8 cellular contexts compared by ENCODE assay signal in the genomic region with DNA sequence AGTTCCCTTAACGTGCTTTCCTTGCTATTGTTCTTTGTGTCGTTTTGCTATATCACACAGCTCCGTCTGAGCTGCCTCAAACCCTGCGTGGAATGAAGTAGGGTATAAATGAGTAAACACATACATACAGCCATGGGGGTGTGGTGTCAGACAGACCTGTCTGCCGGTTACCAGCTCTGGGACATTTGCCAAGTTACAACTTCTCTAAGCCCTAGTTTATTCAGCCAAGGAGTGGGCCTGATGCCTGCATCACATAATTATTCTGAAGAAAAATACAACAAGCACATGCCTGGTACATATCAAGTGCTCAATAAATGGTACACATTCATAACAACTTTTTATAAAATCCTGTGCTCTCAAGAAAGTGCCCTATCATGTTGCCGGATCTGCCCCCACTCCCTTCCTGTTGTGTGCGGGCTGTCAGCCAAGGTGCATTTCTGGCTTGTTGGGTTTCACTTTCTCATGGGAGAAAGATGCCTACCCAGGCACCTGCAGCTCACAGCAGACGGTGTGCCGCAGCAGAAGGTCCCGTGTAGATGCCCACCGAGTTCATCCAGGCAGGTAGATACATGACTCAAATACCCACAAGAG. TPM values are rescaled to one million over a fixed set of nuclear protein-coding genes. Genes with fewer than 3 reads are reported as not detected.
DNase-seq lines count a peak whose midpoint lies in the region; ATAC-seq and TF ChIP-seq lines count a peak whose summit lies in the region.

No MANE protein-coding gene starts in this region.

- CTCF ChIA-PET in PC-3 (lab: Charles Lee), result no interaction called here

- POLR2A ChIA-PET in PC-3 (lab: Charles Lee; ENCODE audit: unreplicated experiment), result no interaction called here

- ATAC-seq in GM19043 (IDR thresholded peaks at IDR 0.05; ENCODE audit: low read depth, unreplicated experiment) (peak; percentile 60), HG03139 (IDR thresholded peaks at IDR 0.05; ENCODE audit: unreplicated experiment) (peak; percentile 63), PC-3 (peak; percentile 75)

- H3K9me2 ChIP-seq in PC-3 (replicated peaks; ENCODE audit: low read length), result no peaks in the 10 kb centered on the region

- peak overlapping the region; percentile 63 for H3K4me2 ChIP-seq in PC-3 (ENCODE audit: low read length)

- H3K27ac ChIP-seq in PC-3 (ENCODE audit: low read length), result peak overlapping the region; percentile 44
- peak overlapping the region; percentile 14 for H3K27ac ChIP-seq in urinary bladder (ENCODE audit: low read depth)

- no peaks in the 10 kb centered on the region for H3K36me3 ChIP-seq in PC-3 (ENCODE audit: low read depth, low read length)
- H3K36me3 ChIP-seq in mucosa of stomach (ENCODE audit: control insufficient read depth, insufficient read depth, low read length), result no peaks in the 10 kb centered on the region
- H3K36me3 ChIP-seq in urinary bladder (ENCODE audit: insufficient read depth), result no peaks in the 10 kb centered on the region

- DNase-seq in PC-3 (peak; percentile 67), SW 1271 (lab: John Stamatoyannopoulos, UW) (no peak), SKM-1 (lab: John Stamatoyannopoulos, UW; ENCODE audit: unreplicated experiment) (no peak)
- DNase-seq in activated T-helper 9 cell treated with anti-CD3 and anti-CD28 coated beads, Interleukin-2, amount 50 U/mL, for 16 hours (ENCODE audit: low read depth), result peak; percentile 46

- H3K9me3 ChIP-seq in PC-3 (ENCODE audit: low read length) (no peaks in the 10 kb centered on the region), mucosa of stomach (ENCODE audit: control insufficient read depth, low read length) (no peaks in the 10 kb centered on the region)

- no peaks in the 10 kb centered on the region for H4K20me1 ChIP-seq in PC-3 (ENCODE audit: low read length)

- no peak for TF ChIP-seq CTCF in PC-3 (conservative IDR thresholded peaks at IDR 0.05; ENCODE audit: low read depth, low read length)

- H3F3A ChIP-seq in PC-3 (ENCODE audit: low read length, unreplicated experiment), result no peaks in the 10 kb centered on the region

- peak overlapping the region; percentile 32 for H3K4me3 ChIP-seq in PC-3 (ENCODE audit: low read length)
- no peak overlapping the region for H3K4me3 ChIP-seq in mucosa of stomach (ENCODE audit: low read length)
- H3K4me3 ChIP-seq in urinary bladder (ENCODE audit: low read depth, low read length), result no peak overlapping the region

- H2AFZ ChIP-seq in PC-3 (ENCODE audit: low read length), result peak overlapping the region; percentile 60

- BruUV-seq in PC-3 (replicated peaks; lab: Mats Ljungman, UMichigan), result no TSS peak

- intact Hi-C loops in PC-3 (cut with micrococcal nuclease), result no loop called here

- H3K27me3 ChIP-seq in PC-3 (ENCODE audit: low read length), result no peaks in the 10 kb centered on the region
- H3K27me3 ChIP-seq in mucosa of stomach (ENCODE audit: control insufficient read depth, insufficient read depth, low read length), result no peaks in the 10 kb centered on the region

- H3K9ac ChIP-seq in PC-3 (ENCODE audit: low read length) (no peak overlapping the region), mucosa of stomach (ENCODE audit: low read length) (peak overlapping the region; percentile 75)

- H3K4me1 ChIP-seq in PC-3 (ENCODE audit: insufficient read depth, low read length) (peaks cover 31% of the 10 kb centered on the region), mucosa of stomach (ENCODE audit: control insufficient read depth, insufficient read depth, low read length) (peaks cover 68% of the 10 kb centered on the region), urinary bladder (ENCODE audit: insufficient read depth) (no peaks in the 10 kb centered on the region)

- 46% methylated on average over 11 of the region's 11 CpGs for WGBS in urinary bladder

- no peaks in the 10 kb centered on the region for H3K79me2 ChIP-seq in PC-3 (ENCODE audit: low read length)

RNA-seq across cellular contexts. Expression of a gene that starts 30.5 kb away (rescaled TPM):
- total RNA-seq in PC-3 (2014; rRNA removed) (0.06 TPM in 1 of 2 replicates, not detected in the other), urinary bladder (2.0 TPM)
- 0.18 TPM for polyA plus RNA-seq in urinary bladder

Comparison
In these comparisons a context has a peak if more than half of its experiments do, and no peak if none do; other contexts are left out.
1. DNase-seq: peak in PC-3 (single experiment) and activated T-helper 9 cell treated with anti-CD3 and anti-CD28 coated beads, Interleukin-2, amount 50 U/mL, for 16 hours (single experiment); none in SW 1271 (0 of 2) and SKM-1 (single experiment).
2. Peak in every context shown above with its lines, with median percentiles within 50 percentile points of each other: ATAC-seq.